ENCODE assay signal across 2 cellular contexts in the genomic region with DNA sequence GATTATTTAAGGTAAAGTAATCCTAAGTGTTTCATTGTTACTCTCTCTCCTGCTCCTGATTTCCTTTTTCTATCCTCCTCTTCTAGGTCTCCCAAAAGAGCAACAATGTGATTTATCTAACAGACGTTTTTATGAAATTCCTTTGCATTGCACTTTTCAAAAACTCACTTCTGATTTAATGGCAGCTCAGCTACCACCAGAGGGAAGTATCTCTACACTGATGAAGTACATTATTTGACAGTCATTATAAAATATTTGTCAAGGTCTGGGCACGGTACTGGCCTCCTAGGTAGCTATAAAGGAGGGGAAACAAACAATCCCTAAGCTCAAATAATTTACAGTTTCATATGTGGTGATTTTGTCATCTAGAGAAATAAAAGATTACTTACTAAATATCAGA.
TF ChIP-seq lines count a peak whose summit lies in the region.

No MANE protein-coding gene starts in this region.

TF ChIP-seq in H1, 55 proteins besides CTCF, POLR2A, EP300 and RAD21:
- no peak for TF ChIP-seq HDAC6 (IDR thresholded peaks at IDR 0.05; ENCODE audit: low read depth, low read length)

TF ChIP-seq in HEK293T, 16 proteins besides CTCF, POLR2A, EP300 and RAD21:
- TF ChIP-seq HDGF (IDR thresholded peaks at IDR 0.05; ENCODE audit: borderline replicate concordance) (no peak), FOXK2 (IDR thresholded peaks at IDR 0.05) (no peak), NFRKB (IDR thresholded peaks at IDR 0.05) (no peak), FOXA1 (IDR thresholded peaks at IDR 0.05) (no peak), ZNF384 (IDR thresholded peaks at IDR 0.05) (no peak)
- TF ChIP-seq, protein P1, sequence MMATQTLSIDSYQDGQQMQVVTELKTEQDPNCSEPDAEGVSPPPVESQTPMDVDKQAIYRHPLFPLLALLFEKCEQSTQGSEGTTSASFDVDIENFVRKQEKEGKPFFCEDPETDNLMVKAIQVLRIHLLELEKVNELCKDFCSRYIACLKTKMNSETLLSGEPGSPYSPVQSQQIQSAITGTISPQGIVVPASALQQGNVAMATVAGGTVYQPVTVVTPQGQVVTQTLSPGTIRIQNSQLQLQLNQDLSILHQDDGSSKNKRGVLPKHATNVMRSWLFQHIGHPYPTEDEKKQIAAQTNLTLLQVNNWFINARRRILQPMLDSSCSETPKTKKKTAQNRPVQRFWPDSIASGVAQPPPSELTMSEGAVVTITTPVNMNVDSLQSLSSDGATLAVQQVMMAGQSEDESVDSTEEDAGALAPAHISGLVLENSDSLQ (IDR thresholded peaks at IDR 0.05): no peak
